8 cellular contexts compared by ENCODE assay signal in the genomic region with DNA sequence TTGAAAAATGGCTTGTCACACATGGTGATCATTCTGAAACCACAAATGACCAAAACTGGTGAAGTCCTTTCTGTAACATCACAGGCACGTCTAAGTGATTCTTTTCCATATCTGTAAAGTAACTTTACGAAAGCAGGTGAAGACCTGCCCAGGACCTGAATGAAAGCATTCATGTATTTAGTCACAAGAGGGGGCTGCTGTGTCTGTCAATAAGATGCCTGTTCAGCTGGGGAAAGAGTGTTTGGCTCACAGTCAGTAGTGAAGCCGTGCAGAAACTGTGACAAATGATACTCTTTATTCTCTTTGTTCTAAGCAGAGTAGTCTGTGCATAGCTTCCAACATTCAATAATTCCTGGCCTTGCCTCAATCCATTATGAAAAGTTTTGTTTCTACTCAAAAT.
A peak's percentile ranks its signal among the peaks of the same experiment; 100 is the strongest.
DNase-seq lines count a peak whose midpoint lies in the region; ATAC-seq and TF ChIP-seq lines count a peak whose summit lies in the region.

No MANE protein-coding gene starts in this region.

- H3K4me1 ChIP-seq in sigmoid colon, result peaks cover 0 to 21% (median 10%) of the 10 kb centered on the region in 4 donors

- TF ChIP-seq CTCF in sigmoid colon (IDR thresholded peaks at IDR 0.05), result no peak

- TF ChIP-seq POLR2A in sigmoid colon (IDR thresholded peaks at IDR 0.05), result no peak

- H3K36me3 ChIP-seq in sigmoid colon, result no peaks in the 10 kb centered on the region

- intact Hi-C loops in sigmoid colon (cut with DNase I), result no loop called here

- no peak for TF ChIP-seq EP300 in sigmoid colon (IDR thresholded peaks at IDR 0.05)

- no peaks in the 10 kb centered on the region for H3K9me3 ChIP-seq in sigmoid colon

- H3K4me1 Mint-ChIP-seq in T-helper 1 cell treated with Interleukin-12 subunit alpha and Interleukin-12 subunit beta and Interleukin-4 antibody, amounts not matched to agents 30 μg/mL and 1 μg/mL, for 36 hours (ENCODE audit: low read depth), result peaks cover 32% of the 10 kb centered on the region

- H3K27ac Mint-ChIP-seq in T-helper 1 cell treated with Interleukin-12 subunit alpha and Interleukin-12 subunit beta and Interleukin-4 antibody, amounts not matched to agents 30 μg/mL and 1 μg/mL, for 36 hours, result peak overlapping the region; percentile 78

- H3K27me3 Mint-ChIP-seq in T-helper 1 cell treated with Interleukin-12 subunit alpha and Interleukin-12 subunit beta and Interleukin-4 antibody, amounts not matched to agents 30 μg/mL and 1 μg/mL, for 36 hours (ENCODE audit: low read depth), result peaks cover 7% of the 10 kb centered on the region

- H3K9me3 Mint-ChIP-seq in T-helper 1 cell treated with Interleukin-12 subunit alpha and Interleukin-12 subunit beta and Interleukin-4 antibody, amounts not matched to agents 30 μg/mL and 1 μg/mL, for 36 hours, result no peaks in the 10 kb centered on the region

- no peak overlapping the region for H3K4me3 ChIP-seq in sigmoid colon

- 17 to 22% methylated on average over 3 of the region's 3 CpGs for WGBS in sigmoid colon, 2 donors

- no peak overlapping the region for H3K27ac ChIP-seq in sigmoid colon

- no peaks in the 10 kb centered on the region for H3K27me3 ChIP-seq in sigmoid colon

- DNase-seq in SHP77 (lab: John Stamatoyannopoulos, UW) (peak; percentile 8 to 32), SHP77 treated with DMSO at 0.1 percent for 48 hours (lab: John Stamatoyannopoulos, UW) (no peak), glomerular visceral epithelial cell (ENCODE audit: extremely low spot score) (peak; percentile 8), sigmoid colon (no peak)

- no peaks in the 10 kb centered on the region for H3K36me3 Mint-ChIP-seq in T-helper 1 cell treated with Interleukin-12 subunit alpha and Interleukin-12 subunit beta and Interleukin-4 antibody, amounts not matched to agents 30 μg/mL and 1 μg/mL, for 36 hours (ENCODE audit: low read depth)

- ATAC-seq in HG03108 (IDR thresholded peaks at IDR 0.05; ENCODE audit: unreplicated experiment) (peak; percentile 64), GM21360 (IDR thresholded peaks at IDR 0.05; ENCODE audit: unreplicated experiment) (no peak), HG03439 (IDR thresholded peaks at IDR 0.05; ENCODE audit: unreplicated experiment) (no peak)

- H3K4me3 Mint-ChIP-seq in T-helper 1 cell treated with Interleukin-12 subunit alpha and Interleukin-12 subunit beta and Interleukin-4 antibody, amounts not matched to agents 30 μg/mL and 1 μg/mL, for 36 hours, result peak overlapping the region; percentile 50

Comparison
In these comparisons a context has a peak if more than half of its experiments do, and no peak if none do; other contexts are left out.
1. DNase-seq: peak in SHP77 (2 of 2) and glomerular visceral epithelial cell (single experiment); none in SHP77 treated with DMSO at 0.1 percent for 48 hours (single experiment) and sigmoid colon (single experiment).